In the genomic region with DNA sequence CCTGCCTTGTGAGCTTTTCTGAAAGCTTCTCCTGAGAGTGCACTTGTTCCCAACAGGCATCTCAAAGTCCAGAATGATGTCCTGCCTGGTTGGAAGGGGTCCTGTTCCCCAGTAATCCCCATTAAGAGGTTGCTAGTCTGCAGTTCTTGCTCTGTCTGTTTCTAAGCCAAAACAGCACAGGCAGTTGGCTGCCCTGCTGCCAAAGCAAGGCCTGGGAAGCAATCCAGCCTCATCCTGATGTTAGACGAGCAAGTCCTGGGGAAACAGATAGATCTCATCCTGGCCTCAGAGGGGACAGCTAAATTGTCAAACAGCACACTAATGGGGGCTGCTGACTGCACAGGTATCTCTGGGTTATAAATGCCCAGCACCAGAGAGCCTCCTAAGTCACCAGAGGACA, we compare ENCODE assay signal across 28 cellular contexts.
"Had no signal": no experiment of that assay in that cellular context is flagged by ENCODE, and none has a peak within 500 bp of the region (broad histone marks: within the 10 kb centered on the region; RNA-seq: fewer than 3 reads in every experiment).

No MANE protein-coding gene starts in this region.

- H3K4me1 Mint-ChIP-seq: activated CD4-positive, alpha-beta T cell treated with anti-CD3 and anti-CD28 coated beads, Interleukin-2, amount 10 ng/mL, durations not matched to agents 7 days and 5 days; activated naive CD4-positive, alpha-beta T cell treated with anti-CD3 and anti-CD28 coated beads, Interleukin-2, amount 10 ng/mL, durations not matched to agents 7 days and 5 days; activated naive CD8-positive, alpha-beta T cell treated with anti-CD3 and anti-CD28 coated beads, Interleukin-2, amount 50 U/mL, for 24 hours had no signal

- FAIRE-seq: RCC 7860 had no signal

- H3K27me3 Mint-ChIP-seq: activated CD4-positive, alpha-beta memory T cell treated with anti-CD3 and anti-CD28 coated beads for 36 hours; activated naive CD4-positive, alpha-beta T cell treated with anti-CD3 and anti-CD28 coated beads, Interleukin-2, amount 10 ng/mL, durations not matched to agents 7 days and 5 days; activated naive CD8-positive, alpha-beta T cell had no signal

- H2AFZ ChIP-seq: PC-9 had no signal

- H3K4me3 ChIP-seq: MG63, PC-9 had no signal

- H3K36me3 Mint-ChIP-seq: activated CD4-positive, alpha-beta memory T cell treated with anti-CD3 and anti-CD28 coated beads for 36 hours; activated naive CD4-positive, alpha-beta T cell treated with anti-CD3 and anti-CD28 coated beads, Interleukin-2, amount 10 ng/mL, durations not matched to agents 7 days and 5 days; activated naive CD8-positive, alpha-beta T cell had no signal

- DNase-seq: activated CD4-positive, alpha-beta memory T cell treated with anti-CD3 and anti-CD28 coated beads for 36 hours; activated CD4-positive, alpha-beta T cell treated with anti-CD3 and anti-CD28 coated beads, Interleukin-2, amount 10 ng/mL, durations not matched to agents 7 days and 5 days; activated CD8-positive, alpha-beta memory T cell treated with anti-CD3 and anti-CD28 coated beads, Interleukin-2, amount 50 U/mL, for 4 hours; activated effector memory CD4-positive, alpha-beta T cell treated with Interleukin-2 at 50 U/mL for 16 hours; activated naive CD4-positive, alpha-beta T cell treated with anti-CD3 and anti-CD28 coated beads, Interleukin-2, amount 10 ng/mL, durations not matched to agents 7 days and 5 days; activated naive CD8-positive, alpha-beta T cell treated with anti-CD3 and anti-CD28 coated beads, Interleukin-2, amount 50 U/mL, for 24 hours; activated T-cell treated with anti-CD3 and anti-CD28 coated beads for 4 hours; activated T-cell treated with anti-CD3 and anti-CD28 coated beads, Interleukin-2, amount 50 U/mL, for 4 hours; brain microvascular endothelial cell; central memory CD4-positive, alpha-beta T cell; Kasumi-1; KG1; MG63; NCI-H1048; NCI-H1105 treated with DMSO at 0.1 percent for 48 hours; NCI-H1436; NCI-H1694; NCI-H1930; NCI-H2081 treated with DMSO at 0.1 percent for 48 hours; NCI-H345; NCI-H524 treated with DMSO at 0.1 percent for 48 hours; NCI-H748 treated with DMSO at 0.1 percent for 48 hours; PC-9; Right ventricle myocardium superior; SW 1271; T1000 had no signal

- H3K27ac Mint-ChIP-seq: activated CD4-positive, alpha-beta memory T cell treated with anti-CD3 and anti-CD28 coated beads for 36 hours; activated CD4-positive, alpha-beta T cell treated with anti-CD3 and anti-CD28 coated beads, Interleukin-2, amount 10 ng/mL, durations not matched to agents 7 days and 5 days; activated naive CD4-positive, alpha-beta T cell treated with anti-CD3 and anti-CD28 coated beads, Interleukin-2, amount 10 ng/mL, durations not matched to agents 7 days and 5 days; activated naive CD8-positive, alpha-beta T cell; activated naive CD8-positive, alpha-beta T cell treated with anti-CD3 and anti-CD28 coated beads, Interleukin-2, amount 50 U/mL, for 24 hours had no signal

- H3K9me3 ChIP-seq: MG63 had no signal

- H3K27ac ChIP-seq: brain microvascular endothelial cell, PC-9 had no signal

- H3K4me2 ChIP-seq: PC-9 had no signal

- H3K27me3 ChIP-seq: brain microvascular endothelial cell had no signal

- H3K36me3 ChIP-seq: brain microvascular endothelial cell, MG63 had no signal

- H3K4me3 Mint-ChIP-seq: activated CD4-positive, alpha-beta memory T cell treated with anti-CD3 and anti-CD28 coated beads for 36 hours; activated CD4-positive, alpha-beta T cell treated with anti-CD3 and anti-CD28 coated beads, Interleukin-2, amount 10 ng/mL, durations not matched to agents 7 days and 5 days; activated naive CD4-positive, alpha-beta T cell treated with anti-CD3 and anti-CD28 coated beads, Interleukin-2, amount 10 ng/mL, durations not matched to agents 7 days and 5 days; activated naive CD8-positive, alpha-beta T cell; activated naive CD8-positive, alpha-beta T cell treated with anti-CD3 and anti-CD28 coated beads, Interleukin-2, amount 50 U/mL, for 24 hours; activated T-cell treated with anti-CD3 and anti-CD28 coated beads, Interleukin-2, amount 50 U/mL, for 4 hours had no signal

- H3K9me3 Mint-ChIP-seq: activated CD4-positive, alpha-beta memory T cell treated with anti-CD3 and anti-CD28 coated beads for 36 hours; activated CD4-positive, alpha-beta T cell treated with anti-CD3 and anti-CD28 coated beads, Interleukin-2, amount 10 ng/mL, durations not matched to agents 7 days and 5 days; activated naive CD4-positive, alpha-beta T cell treated with anti-CD3 and anti-CD28 coated beads, Interleukin-2, amount 10 ng/mL, durations not matched to agents 7 days and 5 days; activated naive CD8-positive, alpha-beta T cell treated with anti-CD3 and anti-CD28 coated beads, Interleukin-2, amount 50 U/mL, for 24 hours; activated T-cell treated with anti-CD3 and anti-CD28 coated beads, Interleukin-2, amount 50 U/mL, for 4 hours had no signal
